ENCODE assay signal across 8 cellular contexts in genomic region chr10:22003964-22004281, GRCh38. TPM values are rescaled to one million over a fixed set of nuclear protein-coding genes. Genes with fewer than 3 reads are reported as not detected.
DNase-seq lines count a peak whose midpoint lies in the region; TF ChIP-seq lines count a peak whose summit lies in the region.

No MANE protein-coding gene starts in this region.

- H3K36me3 ChIP-seq in SK-N-MC (ENCODE audit: insufficient read depth, low read length) (no peaks in the 10 kb centered on the region), hepatocyte (replicated peaks; ENCODE audit: insufficient read depth, low read depth) (no peaks in the 10 kb centered on the region)

- H3K9me2 ChIP-seq in hepatocyte (replicated peaks; ENCODE audit: insufficient read depth) = no peaks in the 10 kb centered on the region

- H3K9me3 ChIP-seq in SK-N-MC (ENCODE audit: low read depth, low read length) (no peaks in the 10 kb centered on the region), hepatocyte (ENCODE audit: low read depth) (no peaks in the 10 kb centered on the region)

- peaks cover 16% of the 10 kb centered on the region for H3K4me1 ChIP-seq in hepatocyte (ENCODE audit: insufficient read depth)

- peak overlapping the region; percentile 83 for H3K4me2 ChIP-seq in hepatocyte

- H3K27me3 ChIP-seq in hepatocyte = no peaks in the 10 kb centered on the region

- peaks cover 33% of the 10 kb centered on the region for H3K79me2 ChIP-seq in hepatocyte

- peak overlapping the region; percentile 79 for H3K4me3 ChIP-seq in SK-N-MC
- no peak overlapping the region for H3K4me3 ChIP-seq in hepatocyte

- H3K27ac ChIP-seq in SK-N-MC (no peak overlapping the region), hepatocyte (peak overlapping the region; percentile 58), substantia nigra (ENCODE audit: low read depth, low read length, poor library complexity, severe bottlenecking) (peak overlapping the region; percentile 77)

- H3K4me1 Mint-ChIP-seq in T-helper 1 cell treated with Interleukin-12 subunit alpha and Interleukin-12 subunit beta and Interleukin-4 antibody, amounts not matched to agents 30 μg/mL and 1 μg/mL, for 36 hours (ENCODE audit: low read depth) = peaks cover 29% of the 10 kb centered on the region

- DNase-seq in T-helper 1 cell (no peak), SK-N-MC (ENCODE audit: low read depth, low spot score) (no peak), hepatocyte (ENCODE audit: low spot score) (no peak), substantia nigra (lab: John Stamatoyannopoulos, UW) (no peak), germinal center (ENCODE audit: low spot score) (no peak), NCI-H128 (lab: John Stamatoyannopoulos, UW; ENCODE audit: unreplicated experiment) (no peak), A172 (ENCODE audit: low spot score) (no peak)

- no peaks in the 10 kb centered on the region for H3K9me3 Mint-ChIP-seq in T-helper 1 cell treated with Interleukin-12 subunit alpha and Interleukin-12 subunit beta and Interleukin-4 antibody, amounts not matched to agents 30 μg/mL and 1 μg/mL, for 36 hours

- TF ChIP-seq CTCF in hepatocyte (IDR thresholded peaks at IDR 0.05; ENCODE audit: poor library complexity) = no peak

- H3K27me3 Mint-ChIP-seq in T-helper 1 cell treated with Interleukin-12 subunit alpha and Interleukin-12 subunit beta and Interleukin-4 antibody, amounts not matched to agents 30 μg/mL and 1 μg/mL, for 36 hours (ENCODE audit: low read depth) = peaks cover 19% of the 10 kb centered on the region

- peak overlapping the region; percentile 79 for H3K27ac Mint-ChIP-seq in T-helper 1 cell treated with Interleukin-12 subunit alpha and Interleukin-12 subunit beta and Interleukin-4 antibody, amounts not matched to agents 30 μg/mL and 1 μg/mL, for 36 hours

- peak overlapping the region; percentile 64 for H3K4me3 Mint-ChIP-seq in T-helper 1 cell treated with Interleukin-12 subunit alpha and Interleukin-12 subunit beta and Interleukin-4 antibody, amounts not matched to agents 30 μg/mL and 1 μg/mL, for 36 hours

- H3K9ac ChIP-seq in SK-N-MC (ENCODE audit: insufficient read length) = no peak overlapping the region

- H2AFZ ChIP-seq in hepatocyte = peak overlapping the region; percentile 89

- peaks cover 7% of the 10 kb centered on the region for H4K20me1 ChIP-seq in hepatocyte (ENCODE audit: insufficient read depth, poor library complexity, severe bottlenecking)

- H3K36me3 Mint-ChIP-seq in T-helper 1 cell treated with Interleukin-12 subunit alpha and Interleukin-12 subunit beta and Interleukin-4 antibody, amounts not matched to agents 30 μg/mL and 1 μg/mL, for 36 hours (ENCODE audit: low read depth) = peaks cover 4% of the 10 kb centered on the region

- 11% methylated on average over 2 of the region's 2 CpGs for WGBS in hepatocyte (ENCODE audit: low lambda C conversion rate, missing lambda C conversion rate)

RNA-seq across cellular contexts. Expression of gene DNAJC1, which starts 0.4 kb away (rescaled TPM):
- 62.5 and 64.6 TPM in 2 replicates for total RNA-seq in hepatocyte
- polyA plus RNA-seq in hepatocyte = 91.7 and 117 TPM in 2 replicates
- 28.5 and 49.6 TPM in 2 replicates for total RNA-seq in A172 (2014; rRNA removed; shearing (Covaris generic))
